11 cellular contexts compared by ENCODE assay signal in genomic region chr5:1315018-1315708, GRCh38. TPM values are rescaled to one million over a fixed set of nuclear protein-coding genes. Genes with fewer than 3 reads are reported as not detected.
A peak's percentile ranks its signal among the peaks of the same experiment; 100 is the strongest.
DNase-seq lines count a peak whose midpoint lies in the region; ATAC-seq and TF ChIP-seq lines count a peak whose summit lies in the region.
"Had no signal": no experiment of that assay in that cellular context is flagged by ENCODE, and none has a peak within 500 bp of the region (broad histone marks: within the 10 kb centered on the region; RNA-seq: fewer than 3 reads in every experiment).

No MANE protein-coding gene starts in this region.

- intact Hi-C loops in left colon (cut with DNase I, micrococcal nuclease), result no loop called here

- no peak overlapping the region for H3K4me3 Mint-ChIP-seq in endothelial cell (ENCODE audit: unreplicated experiment)

- peaks cover 14% of the 10 kb centered on the region for H3K36me3 Mint-ChIP-seq in endothelial cell (ENCODE audit: low read depth, unreplicated experiment)

- H3K27ac ChIP-seq in 22Rv1 (peak overlapping the region; percentile 95), RWPE1 (peak overlapping the region; percentile 94)
- H3K27ac ChIP-seq: esophagus muscularis mucosa, SJSA1 had no signal

- H3K27ac Mint-ChIP-seq in endothelial cell (ENCODE audit: unreplicated experiment), result no peak overlapping the region

- peak; percentile 6 for ATAC-seq in GM18511 (IDR thresholded peaks at IDR 0.05; ENCODE audit: unreplicated experiment)
- ATAC-seq in left colon, result peak; percentile 17

- POLR2A ChIA-PET in RWPE1 (lab: Yijun Ruan, JAX; ENCODE audit: low non-redundant PET), result interaction anchor here (1.1 kb wide), 1 partner anchor 11 kb away, joined by 3 read pairs; no protein-coding TSS in a partner anchor

- H3K27me3 Mint-ChIP-seq in endothelial cell (ENCODE audit: unreplicated experiment), result peaks cover 5% of the 10 kb centered on the region

- TF ChIP-seq CTCF in 22Rv1 (IDR thresholded peaks at IDR 0.05), result no peak
- no peak for TF ChIP-seq CTCF in RWPE1 (conservative IDR thresholded peaks at IDR 0.05; ENCODE audit: low read depth)
- no peak for TF ChIP-seq CTCF in endothelial cell (IDR thresholded peaks at IDR 0.05; ENCODE audit: unreplicated experiment)

- no peaks in the 10 kb centered on the region for H3K9me3 Mint-ChIP-seq in endothelial cell (ENCODE audit: unreplicated experiment)

- CTCF ChIA-PET in RWPE1 (lab: Yijun Ruan, JAX), result interaction anchor here (0.7 to 1.2 kb wide), 2 partner anchors 106 to 1124 kb away, joined by 3 read pairs; partner anchors contain the start of gene LRRC14B

- peaks cover 16% of the 10 kb centered on the region for H3K4me1 Mint-ChIP-seq in endothelial cell (ENCODE audit: unreplicated experiment)

- DNase-seq in RWPE1 (ENCODE audit: low spot score) (no peak), left colon (no peak), amniotic stem cell (lab: John Stamatoyannopoulos, UW) (no peak), COLO668 (lab: John Stamatoyannopoulos, UW; ENCODE audit: unreplicated experiment) (no peak), DMS 273 treated with DMSO at 0.1 percent for 48 hours (lab: John Stamatoyannopoulos, UW) (no peak), endothelial cell (ENCODE audit: low spot score) (no peak)

RNA-seq across cellular contexts. Expression of gene TERT, which starts 20.3 kb away (rescaled TPM):
- total RNA-seq in left colon (1 to 10 TPM; 2.3 to 5.1 TPM), endothelial cell (ENCODE audit: unreplicated experiment) (0.28 TPM)
- total RNA-seq: esophagus muscularis mucosa, kidney epithelial cell had no signal

RNA-seq across cellular contexts. Expression of gene CLPTM1L, which starts 29.7 kb away (rescaled TPM):
- total RNA-seq in left colon (100 to 1,000 TPM in 1 of 2 donors, 10 to 100 TPM in 1; 93.1 to 102 TPM), endothelial cell (ENCODE audit: unreplicated experiment) (86.6 TPM)
